17 cellular contexts compared by ENCODE assay signal in genomic region chr17:28173801-28174200, GRCh38.
DNase-seq lines count a peak whose midpoint lies in the region; FAIRE-seq and TF ChIP-seq lines count a peak whose summit lies in the region.
"Had no signal": no experiment of that assay in that cellular context is flagged by ENCODE, and none has a peak within 500 bp of the region (broad histone marks: within the 10 kb centered on the region; RNA-seq: fewer than 3 reads in every experiment).

No MANE protein-coding gene starts in this region.

- intact Hi-C loops in adrenal gland (cut with DNase I) (no loop called here), ovary (cut with DNase I) (no loop called here)

- POLR2A ChIA-PET in HEK293 (lab: Yijun Ruan, JAX): interaction anchor here (1.6 kb wide), 1 partner anchor 132 kb away, joined by 7 read pairs; no protein-coding TSS in a partner anchor

- H3K27me3 ChIP-seq in adrenal gland (no peaks in the 10 kb centered on the region), ovary (no peaks in the 10 kb centered on the region), H7 (ENCODE audit: control insufficient read depth, insufficient read depth, low read length) (no peaks in the 10 kb centered on the region), small intestine (ENCODE audit: control insufficient read depth in 2 of 2, insufficient read depth in 2 of 2, low read length in 2 of 2) (no peaks in the 10 kb centered on the region)
- H3K27me3 ChIP-seq: brain microvascular endothelial cell, heart right ventricle had no signal

- H3K4me1 ChIP-seq in HEK293 (ENCODE audit: control insufficient read depth, insufficient read depth, low read length) (peaks cover 31% of the 10 kb centered on the region), adrenal gland (replicated peaks in 1 of 2) (peaks cover 10 to 17% of the 10 kb centered on the region in 2 donors), ovary (ENCODE audit: insufficient read depth) (no peaks in the 10 kb centered on the region), small intestine (ENCODE audit: control insufficient read depth in 2 of 2, insufficient read depth in 1 of 2, low read depth in 1 of 2, low read length in 1 of 2) (no peaks in the 10 kb centered on the region)
- H3K4me1 ChIP-seq: psoas muscle had no signal

- peak; percentile 2 for DNase-seq in AG10803 (ENCODE audit: low read depth)
- DNase-seq in adrenal gland: no peak
- peak; percentile 42 for DNase-seq in iris pigment epithelial cell (ENCODE audit: low read depth)
- DNase-seq in SIG-M5 (lab: John Stamatoyannopoulos, UW): no peak
- DNase-seq in ovary: no peak
- no peak for DNase-seq in H7
- no peak for DNase-seq in small intestine
- DNase-seq: activated CD4-positive, alpha-beta T cell treated with anti-CD3 and anti-CD28 coated beads, Interleukin-2, amount 50 U/mL, for 1 hour; activated effector memory CD4-positive, alpha-beta T cell treated with Interleukin-2 at 50 U/mL for 16 hours; brain microvascular endothelial cell; heart right ventricle; NCI-H2081; psoas muscle; stimulated activated CD4-positive, alpha-beta T cell treated with anti-CD3 and anti-CD28 coated beads, Interleukin-4, amount 100 ng/mL, for 1 hour; stimulated activated naive B cell treated with anti-CD40 and anti-IgM and Interleukin-4, amounts not matched to agents 10 μg/mL and 1 μg/mL and 100 μg/mL, for 72 hours had no signal

- TF ChIP-seq POLR2A in adrenal gland (IDR thresholded peaks at IDR 0.05) (no peak), ovary (IDR thresholded peaks at IDR 0.05) (no peak)

- no peak for FAIRE-seq in small intestine (lab: Jason Lieb, UNC)
- FAIRE-seq: HepG2 had no signal

- H3K27ac ChIP-seq in HEK293 (ENCODE audit: extremely low read depth, low read depth, low read length) (peak overlapping the region; percentile 51), adrenal gland (peak overlapping the region in 3 of 5 donors; percentile 11 to 60 (median 51)), ovary (no peak overlapping the region), small intestine (ENCODE audit: low read depth in 1 of 2, low read length in 1 of 2) (no peak overlapping the region)
- H3K27ac ChIP-seq: brain microvascular endothelial cell, heart right ventricle, psoas muscle had no signal

- no peaks in the 10 kb centered on the region for H3K9me3 ChIP-seq in HEK293 (ENCODE audit: control insufficient read depth, insufficient read depth, low read depth, low read length)
- H3K9me3 ChIP-seq in adrenal gland (replicated peaks in 1 of 3): no peaks in the 10 kb centered on the region
- H3K9me3 ChIP-seq in ovary: no peaks in the 10 kb centered on the region
- no peaks in the 10 kb centered on the region for H3K9me3 ChIP-seq in small intestine (ENCODE audit: control insufficient read depth, low read depth)
- H3K9me3 ChIP-seq: heart right ventricle, psoas muscle had no signal

- TF ChIP-seq CTCF in AG10803 (conservative IDR thresholded peaks at IDR 0.05; ENCODE audit: low read length) (no peak), HEK293 (tag by site-specific recombination; IDR thresholded peaks at IDR 0.05) (no peak), adrenal gland (IDR thresholded peaks at IDR 0.05) (no peak), ovary (IDR thresholded peaks at IDR 0.05) (no peak)

- peaks cover 0 to 2% of the 10 kb centered on the region in 2 experiments; a peak in 1 of 3 replicates for H3K36me3 ChIP-seq in HEK293 (ENCODE audit: control insufficient read depth in 2 of 2, insufficient read depth in 1 of 2, low read length in 2 of 2)
- peaks cover 0 to 4% of the 10 kb centered on the region in 2 donors for H3K36me3 ChIP-seq in adrenal gland (replicated peaks in 1 of 2)
- H3K36me3 ChIP-seq in ovary: no peaks in the 10 kb centered on the region
- no peaks in the 10 kb centered on the region; the same call in 1 of the 2 replicates for H3K36me3 ChIP-seq in H7 (replicated peaks; ENCODE audit: control insufficient read depth, insufficient read depth, low read length)
- H3K36me3 ChIP-seq in small intestine (ENCODE audit: control insufficient read depth in 2 of 2, insufficient read depth in 2 of 2, low read length in 2 of 2): peaks cover 0 to 5% of the 10 kb centered on the region in 2 donors

- CTCF ChIA-PET in HEK293 (lab: Yijun Ruan, JAX): no interaction called here

- TF ChIP-seq EP300 in ovary (IDR thresholded peaks at IDR 0.05): no peak

- H3K4me3 ChIP-seq in AG10803 (ENCODE audit: low read length) (no peak overlapping the region), HEK293 (ENCODE audit: low read depth, low read length) (no peak overlapping the region), adrenal gland (no peak overlapping the region), ovary (no peak overlapping the region), H7 (ENCODE audit: insufficient read depth, low read depth, low read length) (no peak overlapping the region), small intestine (ENCODE audit: low read depth in 1 of 2, low read length in 2 of 2) (no peak overlapping the region)
- H3K4me3 ChIP-seq: heart right ventricle, psoas muscle had no signal

- 19 to 27% (median 22%) methylated on average over 1 of the region's 1 CpG for WGBS in adrenal gland, 4 donors
- 19 to 44% (median 30%) methylated on average over 1 of the region's 1 CpG for WGBS in ovary, 3 donors
- 39 to 52% (median 43%) methylated on average over 1 of the region's 1 CpG for WGBS in small intestine, 3 donors

TF ChIP-seq in HEK293, 187 proteins besides CTCF, POLR2A, EP300 and RAD21 (continues in another document):
- no peak for TF ChIP-seq ZNF843 (tag by site-specific recombination; IDR thresholded peaks at IDR 0.05)
- TF ChIP-seq ZNF692 (tag by site-specific recombination; IDR thresholded peaks at IDR 0.05): no peak
- TF ChIP-seq ZNF654 (tag by site-specific recombination; IDR thresholded peaks at IDR 0.05; ENCODE audit: low read depth): no peak
- TF ChIP-seq ZFHX2 (tag by site-specific recombination; conservative IDR thresholded peaks at IDR 0.05): no peak
- TF ChIP-seq ZNF792 (tag by site-specific recombination; IDR thresholded peaks at IDR 0.05): no peak
- TF ChIP-seq ZNF791 (tag by site-specific recombination; IDR thresholded peaks at IDR 0.05): no peak
- no peak for TF ChIP-seq ZNF629 (tag by site-specific recombination; IDR thresholded peaks at IDR 0.05)
- no peak for TF ChIP-seq ZNF707 (tag by site-specific recombination; IDR thresholded peaks at IDR 0.05)
- no peak for TF ChIP-seq ZNF670 (tag by site-specific recombination; IDR thresholded peaks at IDR 0.05; ENCODE audit: low read depth)
- TF ChIP-seq, protein P1, sequence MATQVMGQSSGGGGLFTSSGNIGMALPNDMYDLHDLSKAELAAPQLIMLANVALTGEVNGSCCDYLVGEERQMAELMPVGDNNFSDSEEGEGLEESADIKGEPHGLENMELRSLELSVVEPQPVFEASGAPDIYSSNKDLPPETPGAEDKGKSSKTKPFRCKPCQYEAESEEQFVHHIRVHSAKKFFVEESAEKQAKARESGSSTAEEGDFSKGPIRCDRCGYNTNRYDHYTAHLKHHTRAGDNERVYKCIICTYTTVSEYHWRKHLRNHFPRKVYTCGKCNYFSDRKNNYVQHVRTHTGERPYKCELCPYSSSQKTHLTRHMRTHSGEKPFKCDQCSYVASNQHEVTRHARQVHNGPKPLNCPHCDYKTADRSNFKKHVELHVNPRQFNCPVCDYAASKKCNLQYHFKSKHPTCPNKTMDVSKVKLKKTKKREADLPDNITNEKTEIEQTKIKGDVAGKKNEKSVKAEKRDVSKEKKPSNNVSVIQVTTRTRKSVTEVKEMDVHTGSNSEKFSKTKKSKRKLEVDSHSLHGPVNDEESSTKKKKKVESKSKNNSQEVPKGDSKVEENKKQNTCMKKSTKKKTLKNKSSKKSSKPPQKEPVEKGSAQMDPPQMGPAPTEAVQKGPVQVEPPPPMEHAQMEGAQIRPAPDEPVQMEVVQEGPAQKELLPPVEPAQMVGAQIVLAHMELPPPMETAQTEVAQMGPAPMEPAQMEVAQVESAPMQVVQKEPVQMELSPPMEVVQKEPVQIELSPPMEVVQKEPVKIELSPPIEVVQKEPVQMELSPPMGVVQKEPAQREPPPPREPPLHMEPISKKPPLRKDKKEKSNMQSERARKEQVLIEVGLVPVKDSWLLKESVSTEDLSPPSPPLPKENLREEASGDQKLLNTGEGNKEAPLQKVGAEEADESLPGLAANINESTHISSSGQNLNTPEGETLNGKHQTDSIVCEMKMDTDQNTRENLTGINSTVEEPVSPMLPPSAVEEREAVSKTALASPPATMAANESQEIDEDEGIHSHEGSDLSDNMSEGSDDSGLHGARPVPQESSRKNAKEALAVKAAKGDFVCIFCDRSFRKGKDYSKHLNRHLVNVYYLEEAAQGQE (tag by site-specific recombination; IDR thresholded peaks at IDR 0.05): no peak
- no peak for TF ChIP-seq KLF9 (tag by site-specific recombination; IDR thresholded peaks at IDR 0.05; ENCODE audit: low read depth)
- TF ChIP-seq IKZF3 (tag by site-specific recombination; IDR thresholded peaks at IDR 0.05): no peak
- TF ChIP-seq ZNF768 (tag by site-specific recombination; IDR thresholded peaks at IDR 0.05): no peak
- TF ChIP-seq REPIN1 (tag by site-specific recombination; IDR thresholded peaks at IDR 0.05; ENCODE audit: low read depth): no peak

Comparison
In these comparisons a context has a peak if more than half of its experiments do, and no peak if none do; other contexts are left out.
1. DNase-seq: peak in AG10803 (single experiment) and iris pigment epithelial cell (single experiment); none in adrenal gland (0 of 7), SIG-M5 (single experiment), ovary (0 of 5), H7 (single experiment) and small intestine (single experiment).
2. H3K27ac ChIP-seq: peak in HEK293 (single experiment) and adrenal gland (3 of 5); none in ovary (0 of 2) and small intestine (0 of 2).